9 cellular contexts compared by ENCODE assay signal in genomic region chr11:103110406-103110805, GRCh38. TPM values are rescaled to one million over a fixed set of nuclear protein-coding genes. Genes with fewer than 3 reads are reported as not detected.
DNase-seq lines count a peak whose midpoint lies in the region; ATAC-seq, FAIRE-seq and TF ChIP-seq lines count a peak whose summit lies in the region.
"Had no signal": no experiment of that assay in that cellular context is flagged by ENCODE, and none has a peak within 500 bp of the region (broad histone marks: within the 10 kb centered on the region; RNA-seq: fewer than 3 reads in every experiment).

No MANE protein-coding gene starts in this region.

- intact Hi-C loops in activated naive CD4-positive, alpha-beta T cell treated with anti-CD3 and anti-CD28 coated beads for 36 hours (cut with micrococcal nuclease), result no loop called here
- intact Hi-C loops in activated T-helper 1 cell treated with anti-CD3 and anti-CD28 coated beads, Interleukin-12 subunit alpha, Interleukin-12 subunit beta, Interleukin-2, Interleukin-4 antibody, amounts not matched to agents 30 ng/mL and 10 ng/mL and 1 ng/mL, durations not matched to agents 14 hours and 24 hours and 36 hours (cut with micrococcal nuclease), result no loop called here
- intact Hi-C loops in tibial artery (cut with DNase I; ENCODE audit: low total_unique reads), result no loop called here

- H4K20me1 ChIP-seq in hepatocyte (ENCODE audit: insufficient read depth, poor library complexity, severe bottlenecking), result no peaks in the 10 kb centered on the region

- TF ChIP-seq CTCF in hepatocyte (IDR thresholded peaks at IDR 0.05; ENCODE audit: poor library complexity) (peak; percentile 34), tibial artery (IDR thresholded peaks at IDR 0.05) (peak in 1 of 2 experiments; percentile 7)

- H3K36me3 Mint-ChIP-seq in activated naive CD4-positive, alpha-beta T cell treated with anti-CD3 and anti-CD28 coated beads for 36 hours (ENCODE audit: low read depth), result no peaks in the 10 kb centered on the region
- H3K36me3 Mint-ChIP-seq in activated T-helper 1 cell treated with anti-CD3 and anti-CD28 coated beads, Interleukin-12 subunit alpha, Interleukin-12 subunit beta, Interleukin-2, Interleukin-4 antibody, amounts not matched to agents 30 ng/mL and 10 ng/mL and 1 ng/mL, durations not matched to agents 14 hours and 24 hours and 36 hours (ENCODE audit: low read depth), result no peaks in the 10 kb centered on the region

- no peaks in the 10 kb centered on the region for H3K9me2 ChIP-seq in hepatocyte (replicated peaks; ENCODE audit: insufficient read depth)

- no peaks in the 10 kb centered on the region for H3K36me3 ChIP-seq in hepatocyte (replicated peaks; ENCODE audit: insufficient read depth, low read depth)
- peaks cover 0 to 10% (median 0%) of the 10 kb centered on the region in 3 donors for H3K36me3 ChIP-seq in tibial artery

- peak; percentile 7 for DNase-seq in activated naive CD4-positive, alpha-beta T cell treated with anti-CD3 and anti-CD28 coated beads for 36 hours
- DNase-seq in activated naive CD4-positive, alpha-beta T cell treated with Interleukin-2 at 50 U/mL for 16 hours, result no peak
- no peak for DNase-seq in activated T-helper 1 cell treated with anti-CD3 and anti-CD28 coated beads, Interleukin-12 subunit alpha, Interleukin-12 subunit beta, Interleukin-2, Interleukin-4 antibody, amounts not matched to agents 30 ng/mL and 10 ng/mL and 1 ng/mL, durations not matched to agents 14 hours and 24 hours and 36 hours (ENCODE audit: low spot score)
- peak; percentile 11 for DNase-seq in hepatocyte (ENCODE audit: low spot score)
- no peak for DNase-seq in tibial artery
- DNase-seq in frontal cortex (ENCODE audit: low spot score in 2 of 2), result no peak
- DNase-seq: MV-4-11 had no signal

- CTCF ChIA-PET in activated naive CD4-positive, alpha-beta T cell treated with anti-CD3 and anti-CD28 coated beads for 36 hours (lab: Charles Lee), result interaction anchor here (0.7 to 3.6 kb wide), 3 partner anchors 20 to 429 kb away, joined by 3 to 35 read pairs (median 4); partner anchors contain the start of gene DCUN1D5

- H3K79me2 ChIP-seq in hepatocyte, result no peaks in the 10 kb centered on the region

- peak overlapping the region; percentile 84 for H3K4me3 Mint-ChIP-seq in activated naive CD4-positive, alpha-beta T cell treated with anti-CD3 and anti-CD28 coated beads for 36 hours
- peak overlapping the region; percentile 59 for H3K4me3 Mint-ChIP-seq in activated T-helper 1 cell treated with anti-CD3 and anti-CD28 coated beads, Interleukin-12 subunit alpha, Interleukin-12 subunit beta, Interleukin-2, Interleukin-4 antibody, amounts not matched to agents 30 ng/mL and 10 ng/mL and 1 ng/mL, durations not matched to agents 14 hours and 24 hours and 36 hours

- H3K27ac Mint-ChIP-seq in activated naive CD4-positive, alpha-beta T cell treated with anti-CD3 and anti-CD28 coated beads for 36 hours, result no peak overlapping the region
- H3K27ac Mint-ChIP-seq in activated T-helper 1 cell treated with anti-CD3 and anti-CD28 coated beads, Interleukin-12 subunit alpha, Interleukin-12 subunit beta, Interleukin-2, Interleukin-4 antibody, amounts not matched to agents 30 ng/mL and 10 ng/mL and 1 ng/mL, durations not matched to agents 14 hours and 24 hours and 36 hours, result no peak overlapping the region

- peak overlapping the region; percentile 82 for H2AFZ ChIP-seq in hepatocyte

- H3K4me3 ChIP-seq in hepatocyte (peak overlapping the region; percentile 53), tibial artery (peak overlapping the region; percentile 55 to 64)

- no peaks in the 10 kb centered on the region for H3K9me3 Mint-ChIP-seq in activated naive CD4-positive, alpha-beta T cell treated with anti-CD3 and anti-CD28 coated beads for 36 hours
- H3K9me3 Mint-ChIP-seq in activated T-helper 1 cell treated with anti-CD3 and anti-CD28 coated beads, Interleukin-12 subunit alpha, Interleukin-12 subunit beta, Interleukin-2, Interleukin-4 antibody, amounts not matched to agents 30 ng/mL and 10 ng/mL and 1 ng/mL, durations not matched to agents 14 hours and 24 hours and 36 hours, result no peaks in the 10 kb centered on the region

- H3K27me3 Mint-ChIP-seq in activated naive CD4-positive, alpha-beta T cell treated with anti-CD3 and anti-CD28 coated beads for 36 hours (ENCODE audit: low read depth), result no peaks in the 10 kb centered on the region
- H3K27me3 Mint-ChIP-seq in activated T-helper 1 cell treated with anti-CD3 and anti-CD28 coated beads, Interleukin-12 subunit alpha, Interleukin-12 subunit beta, Interleukin-2, Interleukin-4 antibody, amounts not matched to agents 30 ng/mL and 10 ng/mL and 1 ng/mL, durations not matched to agents 14 hours and 24 hours and 36 hours (ENCODE audit: insufficient read depth), result peaks cover 30% of the 10 kb centered on the region

- peak overlapping the region; percentile 78 for H3K27ac ChIP-seq in hepatocyte
- peak overlapping the region in 1 of 2 donors; percentile 58 for H3K27ac ChIP-seq in tibial artery

- peaks cover 4% of the 10 kb centered on the region for H3K4me1 ChIP-seq in hepatocyte (ENCODE audit: insufficient read depth)
- H3K4me1 ChIP-seq in tibial artery, result peaks cover 0 to 23% (median 7%) of the 10 kb centered on the region in 4 donors

- H3K4me1 Mint-ChIP-seq in activated naive CD4-positive, alpha-beta T cell treated with anti-CD3 and anti-CD28 coated beads for 36 hours (ENCODE audit: low read depth), result peaks cover 7% of the 10 kb centered on the region
- H3K4me1 Mint-ChIP-seq in activated T-helper 1 cell treated with anti-CD3 and anti-CD28 coated beads, Interleukin-12 subunit alpha, Interleukin-12 subunit beta, Interleukin-2, Interleukin-4 antibody, amounts not matched to agents 30 ng/mL and 10 ng/mL and 1 ng/mL, durations not matched to agents 14 hours and 24 hours and 36 hours (ENCODE audit: low read depth), result peaks cover 8% of the 10 kb centered on the region

- no peak for FAIRE-seq in frontal cortex (lab: Jason Lieb, UNC)

- ATAC-seq in GM21576 (IDR thresholded peaks at IDR 0.05; ENCODE audit: unreplicated experiment) (no peak), HG02763 (IDR thresholded peaks at IDR 0.05; ENCODE audit: unreplicated experiment) (no peak)

- H3K9me3 ChIP-seq in hepatocyte (ENCODE audit: low read depth) (no peaks in the 10 kb centered on the region), tibial artery (no peaks in the 10 kb centered on the region)

- no peaks in the 10 kb centered on the region for H3K27me3 ChIP-seq in hepatocyte
- no peaks in the 10 kb centered on the region for H3K27me3 ChIP-seq in tibial artery

- H3K4me2 ChIP-seq in hepatocyte, result peak overlapping the region; percentile 86

RNA-seq across cellular contexts. Expression of gene DYNC2H1, which starts 1.2 kb away (rescaled TPM):
- total RNA-seq in activated naive CD4-positive, alpha-beta T cell treated with anti-CD3 and anti-CD28 coated beads for 36 hours, result 1 to 10 TPM; 1.9 to 2.8 TPM
- 0.91 and 1.1 TPM in 2 replicates for total RNA-seq in activated T-helper 1 cell treated with anti-CD3 and anti-CD28 coated beads, Interleukin-12 subunit alpha, Interleukin-12 subunit beta, Interleukin-2, Interleukin-4 antibody, amounts not matched to agents 30 ng/mL and 10 ng/mL and 1 ng/mL, durations not matched to agents 14 hours and 24 hours and 36 hours
- 16.2 and 16.9 TPM in 2 replicates for total RNA-seq in hepatocyte
- 4.4 and 5.6 TPM in 2 replicates for polyA plus RNA-seq in hepatocyte
- 94.2 TPM for total RNA-seq in frontal cortex

RNA-seq across cellular contexts. Expression of gene DCUN1D5, which starts 18.4 kb away (rescaled TPM):
- 10 to 100 TPM; 52.6 to 58.4 TPM for total RNA-seq in activated naive CD4-positive, alpha-beta T cell treated with anti-CD3 and anti-CD28 coated beads for 36 hours
- total RNA-seq in activated T-helper 1 cell treated with anti-CD3 and anti-CD28 coated beads, Interleukin-12 subunit alpha, Interleukin-12 subunit beta, Interleukin-2, Interleukin-4 antibody, amounts not matched to agents 30 ng/mL and 10 ng/mL and 1 ng/mL, durations not matched to agents 14 hours and 24 hours and 36 hours, result 73.9 and 78.9 TPM in 2 replicates
- total RNA-seq in hepatocyte, result 75.5 and 78.4 TPM in 2 replicates
- polyA plus RNA-seq in hepatocyte, result 54.5 and 56.4 TPM in 2 replicates
- 55.8 TPM for total RNA-seq in frontal cortex

Comparison
In these comparisons a context has a peak if more than half of its experiments do, and no peak if none do; other contexts are left out.
1. DNase-seq: peak in activated naive CD4-positive, alpha-beta T cell treated with anti-CD3 and anti-CD28 coated beads for 36 hours (single experiment) and hepatocyte (single experiment); none in activated naive CD4-positive, alpha-beta T cell treated with Interleukin-2 at 50 U/mL for 16 hours (single experiment), activated T-helper 1 cell treated with anti-CD3 and anti-CD28 coated beads, Interleukin-12 subunit alpha, Interleukin-12 subunit beta, Interleukin-2, Interleukin-4 antibody, amounts not matched to agents 30 ng/mL and 10 ng/mL and 1 ng/mL, durations not matched to agents 14 hours and 24 hours and 36 hours (single experiment), tibial artery (0 of 2) and frontal cortex (0 of 2).